12 cellular contexts compared by ENCODE assay signal in the genomic region with DNA sequence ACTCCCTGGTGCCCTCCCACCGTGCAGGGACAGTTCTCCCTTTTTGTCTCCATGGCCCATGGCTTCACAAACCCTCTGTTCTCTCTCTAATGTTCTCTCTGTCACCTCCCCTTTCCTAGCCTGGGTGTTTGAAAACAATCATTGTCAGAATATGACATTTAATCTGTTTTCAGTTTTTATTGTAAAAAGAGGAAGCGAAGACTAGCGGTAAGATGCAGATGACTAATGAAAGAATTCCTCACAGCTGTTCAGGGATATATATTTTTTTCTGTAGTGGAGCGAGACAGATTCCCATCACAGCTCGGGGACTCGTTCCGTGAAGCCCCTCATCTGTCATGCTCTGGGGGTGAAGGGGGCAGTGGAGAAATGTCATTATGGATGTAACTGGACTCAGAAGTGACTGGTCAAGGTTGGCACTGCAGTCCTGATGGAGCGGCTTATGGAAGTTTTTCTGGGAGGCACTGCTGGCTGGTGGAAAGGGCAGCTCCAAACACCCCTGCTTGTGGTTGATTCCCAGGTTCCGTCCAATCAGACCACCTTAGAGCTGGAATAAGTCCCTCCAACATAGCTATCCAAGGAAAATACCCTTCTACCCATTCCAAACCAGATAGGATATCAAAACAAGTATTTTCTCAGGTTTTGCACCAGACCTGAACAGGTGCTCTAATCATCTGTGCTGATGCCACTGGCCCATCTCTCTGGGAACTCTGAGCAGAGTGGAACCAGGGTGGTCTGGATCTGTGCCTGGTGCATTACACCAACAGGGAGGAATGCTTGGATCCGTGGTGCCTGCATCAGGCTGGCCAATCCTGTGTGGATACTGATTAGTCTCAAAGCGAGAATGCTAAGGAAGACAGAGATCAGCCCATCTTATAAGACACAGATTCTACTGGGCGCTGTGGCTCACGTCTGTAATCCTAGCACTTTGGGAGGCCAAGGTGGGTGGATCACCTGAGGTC.
DNase-seq lines count a peak whose midpoint lies in the region; ATAC-seq and TF ChIP-seq lines count a peak whose summit lies in the region.
"Had no signal": no experiment of that assay in that cellular context is flagged by ENCODE, and none has a peak within 500 bp of the region (broad histone marks: within the 10 kb centered on the region; RNA-seq: fewer than 3 reads in every experiment).

No MANE protein-coding gene starts in this region.

- DNase-seq in KBM-7 (peak; percentile 17), H4 (ENCODE audit: low spot score) (no peak), NCI-H2227 (lab: John Stamatoyannopoulos, UW; ENCODE audit: unreplicated experiment) (no peak), suprapubic skin (ENCODE audit: low spot score in 2 of 2) (no peak), T-helper 9 cell (no peak)
- DNase-seq: DMS79 treated with DMSO at 0.1 percent for 48 hours, H9, T-cell had no signal

- no peak for TF ChIP-seq CTCF in suprapubic skin (IDR thresholded peaks at IDR 0.05)

- H3K27ac ChIP-seq in suprapubic skin = no peak overlapping the region

- H3K36me3 ChIP-seq in suprapubic skin = no peaks in the 10 kb centered on the region

- peaks cover 5% of the 10 kb centered on the region for H3K9me3 ChIP-seq in suprapubic skin

- no peaks in the 10 kb centered on the region for H3K4me1 ChIP-seq in suprapubic skin

- no peaks in the 10 kb centered on the region for H3K27me3 ChIP-seq in suprapubic skin

- ATAC-seq in GM19043 (IDR thresholded peaks at IDR 0.05; ENCODE audit: low read depth, unreplicated experiment) = peak; percentile 85
- peak; percentile 56 for ATAC-seq in HG02678 (IDR thresholded peaks at IDR 0.05; ENCODE audit: unreplicated experiment)
- ATAC-seq: K562; natural killer cell treated with Interleukin-12 subunit alpha and Interleukin-12 subunit beta and Interleukin-15 and Interleukin-18, amount 100 ng/mL, for 72 hours; T-cell had no signal

- no peak for TF ChIP-seq EP300 in suprapubic skin (IDR thresholded peaks at IDR 0.05)

- no peak overlapping the region for H3K4me3 ChIP-seq in suprapubic skin
- H3K4me3 ChIP-seq: K562 had no signal

- in situ Hi-C loops in KBM-7 (cut with MboI; ENCODE audit: low pct_unique_long_range_greater_than_20kb, low sequenced_read_pairs) = no loop called here

- TF ChIP-seq POLR2A in suprapubic skin (IDR thresholded peaks at IDR 0.05) = no peak

- WGBS in suprapubic skin = 80% methylated on average over 13 of the region's 13 CpGs
